ENCODE assay signal across 17 cellular contexts in the genomic region with DNA sequence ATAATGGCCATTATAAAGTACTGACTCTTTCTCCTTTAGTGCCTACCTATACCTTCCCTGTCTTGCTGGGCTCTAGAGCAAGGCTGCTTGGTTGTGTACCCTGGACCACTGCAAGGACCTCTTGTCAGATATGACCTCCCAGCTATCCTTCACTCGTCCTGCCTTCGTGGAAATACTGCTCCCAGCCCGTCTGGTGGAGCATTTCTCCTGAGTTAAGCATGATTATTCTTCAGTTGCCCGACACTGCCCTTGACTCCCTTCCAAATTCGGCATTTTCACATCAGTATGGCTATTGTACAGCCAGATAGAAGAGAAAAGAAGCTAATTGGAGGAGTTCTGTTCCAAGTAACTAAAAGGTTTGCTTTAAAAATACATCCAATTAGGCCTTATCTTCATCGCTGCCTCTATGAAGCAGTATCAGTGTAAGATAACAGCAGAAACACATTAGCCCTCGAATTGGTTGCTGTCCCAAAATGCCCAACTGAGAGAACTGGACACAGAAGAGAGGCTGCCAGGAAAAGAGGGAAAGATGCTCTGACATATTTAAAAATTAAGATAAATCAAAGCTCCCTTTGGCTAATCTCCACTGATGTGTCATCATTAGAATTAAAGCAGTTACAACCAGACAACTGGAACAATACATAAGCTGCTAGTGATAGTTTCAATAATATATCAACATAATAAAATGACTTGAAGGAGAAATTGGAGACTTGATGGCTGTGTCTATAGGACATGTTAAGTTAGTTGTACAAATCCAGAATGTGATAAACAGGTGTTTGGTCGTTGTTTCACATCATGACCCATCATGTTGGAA. TPM values are rescaled to one million over a fixed set of nuclear protein-coding genes. Genes with fewer than 3 reads are reported as not detected.
A peak's percentile ranks its signal among the peaks of the same experiment; 100 is the strongest.
DNase-seq lines count a peak whose midpoint lies in the region; ATAC-seq and TF ChIP-seq lines count a peak whose summit lies in the region.
"Had no signal": no experiment of that assay in that cellular context is flagged by ENCODE, and none has a peak within 500 bp of the region (broad histone marks: within the 10 kb centered on the region; RNA-seq: fewer than 3 reads in every experiment).

No MANE protein-coding gene starts in this region.

- peak; percentile 64 for DNase-seq in G401 (ENCODE audit: low spot score)
- peak; percentile 57 for DNase-seq in cerebellum (ENCODE audit: low spot score)
- DNase-seq in left colon = no peak
- no peak for DNase-seq in activated effector memory CD4-positive, alpha-beta T cell treated with anti-CD3 and anti-CD28 coated beads, Interleukin-2, amount 50 U/mL, for 16 hours
- DNase-seq in GM19240 (ENCODE audit: insufficient read length, low spot score) = no peak
- DNase-seq: Caco-2; CD4-positive, CD25-positive, alpha-beta regulatory T cell; CD8-positive, alpha-beta T cell; DMS153; DND-41; GDM1; GOT3; HFFc6 had no signal

- peak; percentile 47; the same call in 1 of the 3 replicates for ATAC-seq in SK-N-SH treated with all-trans-retinoic acid at 6 μM for 48 hours
- ATAC-seq in left colon = no peak
- ATAC-seq: CD8-positive, alpha-beta T cell; GM12878 had no signal

- in situ Hi-C loops in G401 (cut with HindIII; ENCODE audit: low sequenced_read_pairs) = no loop called here

- intact Hi-C loops in left colon (cut with DNase I, micrococcal nuclease) = no loop called here

TF ChIP-seq in SK-N-SH treated with all-trans-retinoic acid at 6 μM for 48 hours, 23 proteins besides CTCF, POLR2A, EP300 and RAD21:
- TF ChIP-seq ESRRG (CRISPR knock-in tag; IDR thresholded peaks at IDR 0.05) = no peak
- peak; percentile 62; the same call in 1 of the 2 replicates for TF ChIP-seq CREB5 (CRISPR knock-in tag; IDR thresholded peaks at IDR 0.05; ENCODE audit: low read depth)
- peak; percentile 87 for TF ChIP-seq ZNF70 (CRISPR knock-in tag; IDR thresholded peaks at IDR 0.05)
- TF ChIP-seq ARNTL (CRISPR knock-in tag; IDR thresholded peaks at IDR 0.05; ENCODE audit: borderline replicate concordance, low read depth) = 0 out of 2 replicates have a peak, but pooled peaks have one; percentile 6
- TF ChIP-seq OSR1 (CRISPR knock-in tag; IDR thresholded peaks at IDR 0.05) = no peak
- TF ChIP-seq, protein P1, sequence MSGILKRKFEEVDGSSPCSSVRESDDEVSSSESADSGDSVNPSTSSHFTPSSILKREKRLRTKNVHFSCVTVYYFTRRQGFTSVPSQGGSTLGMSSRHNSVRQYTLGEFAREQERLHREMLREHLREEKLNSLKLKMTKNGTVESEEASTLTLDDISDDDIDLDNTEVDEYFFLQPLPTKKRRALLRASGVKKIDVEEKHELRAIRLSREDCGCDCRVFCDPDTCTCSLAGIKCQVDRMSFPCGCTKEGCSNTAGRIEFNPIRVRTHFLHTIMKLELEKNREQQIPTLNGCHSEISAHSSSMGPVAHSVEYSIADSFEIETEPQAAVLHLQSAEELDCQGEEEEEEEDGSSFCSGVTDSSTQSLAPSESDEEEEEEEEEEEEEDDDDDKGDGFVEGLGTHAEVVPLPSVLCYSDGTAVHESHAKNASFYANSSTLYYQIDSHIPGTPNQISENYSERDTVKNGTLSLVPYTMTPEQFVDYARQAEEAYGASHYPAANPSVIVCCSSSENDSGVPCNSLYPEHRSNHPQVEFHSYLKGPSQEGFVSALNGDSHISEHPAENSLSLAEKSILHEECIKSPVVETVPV (CRISPR knock-in tag; IDR thresholded peaks at IDR 0.05) = no peak; the same call in 1 of the 2 replicates
- no peak for TF ChIP-seq ZFP30 (CRISPR knock-in tag; IDR thresholded peaks at IDR 0.05)
- TF ChIP-seq, protein P2, sequence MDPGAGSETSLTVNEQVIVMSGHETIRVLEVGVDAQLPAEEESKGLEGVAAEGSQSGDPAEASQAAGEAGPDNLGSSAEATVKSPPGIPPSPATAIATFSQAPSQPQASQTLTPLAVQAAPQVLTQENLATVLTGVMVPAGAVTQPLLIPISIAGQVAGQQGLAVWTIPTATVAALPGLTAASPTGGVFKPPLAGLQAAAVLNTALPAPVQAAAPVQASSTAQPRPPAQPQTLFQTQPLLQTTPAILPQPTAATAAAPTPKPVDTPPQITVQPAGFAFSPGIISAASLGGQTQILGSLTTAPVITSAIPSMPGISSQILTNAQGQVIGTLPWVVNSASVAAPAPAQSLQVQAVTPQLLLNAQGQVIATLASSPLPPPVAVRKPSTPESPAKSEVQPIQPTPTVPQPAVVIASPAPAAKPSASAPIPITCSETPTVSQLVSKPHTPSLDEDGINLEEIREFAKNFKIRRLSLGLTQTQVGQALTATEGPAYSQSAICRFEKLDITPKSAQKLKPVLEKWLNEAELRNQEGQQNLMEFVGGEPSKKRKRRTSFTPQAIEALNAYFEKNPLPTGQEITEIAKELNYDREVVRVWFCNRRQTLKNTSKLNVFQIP (CRISPR knock-in tag; IDR thresholded peaks at IDR 0.05; ENCODE audit: borderline replicate concordance, low read depth) = no peak; the same call in 1 of the 2 replicates
- TF ChIP-seq TSHZ2 (CRISPR knock-in tag; IDR thresholded peaks at IDR 0.05) = peak; percentile 95
- no peak for TF ChIP-seq ZC3H10 (CRISPR knock-in tag; IDR thresholded peaks at IDR 0.05)
- TF ChIP-seq GLIS3 (CRISPR knock-in tag; IDR thresholded peaks at IDR 0.05) = no peak
- no peak for TF ChIP-seq TOX (CRISPR knock-in tag; IDR thresholded peaks at IDR 0.05; ENCODE audit: borderline replicate concordance)
- TF ChIP-seq RARB (CRISPR knock-in tag; IDR thresholded peaks at IDR 0.05) = no peak
- no peak for TF ChIP-seq CSDC2 (CRISPR knock-in tag; IDR thresholded peaks at IDR 0.05)
- 0 out of 2 replicates have a peak, but pooled peaks have one; percentile 32 for TF ChIP-seq SNAI2 (CRISPR knock-in tag; IDR thresholded peaks at IDR 0.05)
- no peak for TF ChIP-seq BACH2 (CRISPR knock-in tag; IDR thresholded peaks at IDR 0.05; ENCODE audit: borderline replicate concordance)
- peak; percentile 97 for TF ChIP-seq ISL1 (CRISPR knock-in tag; IDR thresholded peaks at IDR 0.05)
- 0 out of 2 replicates have a peak, but pooled peaks have one; percentile 11 for TF ChIP-seq PPARA (CRISPR knock-in tag; IDR thresholded peaks at IDR 0.05; ENCODE audit: borderline replicate concordance)
- peak; percentile 72; the same call in 1 of the 2 replicates for TF ChIP-seq ZFP3 (CRISPR knock-in tag; IDR thresholded peaks at IDR 0.05)
- TF ChIP-seq ZNF8 (CRISPR knock-in tag; IDR thresholded peaks at IDR 0.05) = no peak
- TF ChIP-seq TCF4 (CRISPR knock-in tag; IDR thresholded peaks at IDR 0.05; ENCODE audit: borderline replicate concordance) = peak; percentile 90
- TF ChIP-seq ZNF565 (CRISPR knock-in tag; conservative IDR thresholded peaks at IDR 0.05; ENCODE audit: low read depth) = no peak
- TF ChIP-seq, protein P3, sequence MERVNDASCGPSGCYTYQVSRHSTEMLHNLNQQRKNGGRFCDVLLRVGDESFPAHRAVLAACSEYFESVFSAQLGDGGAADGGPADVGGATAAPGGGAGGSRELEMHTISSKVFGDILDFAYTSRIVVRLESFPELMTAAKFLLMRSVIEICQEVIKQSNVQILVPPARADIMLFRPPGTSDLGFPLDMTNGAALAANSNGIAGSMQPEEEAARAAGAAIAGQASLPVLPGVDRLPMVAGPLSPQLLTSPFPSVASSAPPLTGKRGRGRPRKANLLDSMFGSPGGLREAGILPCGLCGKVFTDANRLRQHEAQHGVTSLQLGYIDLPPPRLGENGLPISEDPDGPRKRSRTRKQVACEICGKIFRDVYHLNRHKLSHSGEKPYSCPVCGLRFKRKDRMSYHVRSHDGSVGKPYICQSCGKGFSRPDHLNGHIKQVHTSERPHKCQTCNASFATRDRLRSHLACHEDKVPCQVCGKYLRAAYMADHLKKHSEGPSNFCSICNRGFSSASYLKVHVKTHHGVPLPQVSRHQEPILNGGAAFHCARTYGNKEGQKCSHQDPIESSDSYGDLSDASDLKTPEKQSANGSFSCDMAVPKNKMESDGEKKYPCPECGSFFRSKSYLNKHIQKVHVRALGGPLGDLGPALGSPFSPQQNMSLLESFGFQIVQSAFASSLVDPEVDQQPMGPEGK (CRISPR knock-in tag; IDR thresholded peaks at IDR 0.05; ENCODE audit: borderline replicate concordance) = 0 out of 2 replicates have a peak, but pooled peaks have one; percentile 45

RNA-seq across cellular contexts. Expression of gene OPRM1, which starts 54.4 kb away (rescaled TPM):
- total RNA-seq in G401 (2014; rRNA removed; shearing (Covaris generic)) = not detected in 2 replicates
- total RNA-seq in cerebellum (15.9 TPM), left colon (not detected)
- total RNA-seq: A172; A673; Caco-2; CD4-positive, CD25-positive, alpha-beta regulatory T cell; CD8-positive, alpha-beta T cell; GM12878; HFFc6 had no signal

Comparison
In these comparisons a context has a peak if more than half of its experiments do, and no peak if none do; other contexts are left out.
1. DNase-seq: peak in G401 (single experiment) and cerebellum (single experiment); none in left colon (0 of 2), activated effector memory CD4-positive, alpha-beta T cell treated with anti-CD3 and anti-CD28 coated beads, Interleukin-2, amount 50 U/mL, for 16 hours (single experiment) and GM19240 (single experiment).
2. RNA of gene OPRM1, which starts 54.4 kb away (total RNA-seq): 15.9 TPM in cerebellum (single experiment); not detected in left colon and not detected in G401; every median in the first group is over 10 times any median in the second.